8 cellular contexts compared by ENCODE assay signal in genomic region chr21:17903029-17903806, GRCh38.
DNase-seq lines count a peak whose midpoint lies in the region; ATAC-seq and TF ChIP-seq lines count a peak whose summit lies in the region.

No MANE protein-coding gene starts in this region.

- peaks cover 5% of the 10 kb centered on the region for H3K4me1 Mint-ChIP-seq in memory B cell
- H3K4me1 Mint-ChIP-seq in activated CD4-positive, alpha-beta memory T cell treated with anti-CD3 and anti-CD28 coated beads, Interleukin-2, amount 10 ng/mL, durations not matched to agents 7 days and 5 days: peaks cover 10% of the 10 kb centered on the region

- H3K9me3 Mint-ChIP-seq in memory B cell: peaks cover 9% of the 10 kb centered on the region
- H3K9me3 Mint-ChIP-seq in activated CD4-positive, alpha-beta memory T cell treated with anti-CD3 and anti-CD28 coated beads, Interleukin-2, amount 10 ng/mL, durations not matched to agents 7 days and 5 days: peaks cover 5% of the 10 kb centered on the region

- H3K9me3 ChIP-seq in cardiac muscle cell (ENCODE audit: low read depth) (no peaks in the 10 kb centered on the region), right cardiac atrium (ENCODE audit: control insufficient read depth, low read length) (no peaks in the 10 kb centered on the region), mammary epithelial cell (replicated peaks; ENCODE audit: insufficient read depth, low read length) (no peaks in the 10 kb centered on the region), aorta (ENCODE audit: control insufficient read depth, low read length) (no peaks in the 10 kb centered on the region)

- WGBS in right cardiac atrium: 57% methylated on average over 4 of the region's 4 CpGs
- WGBS in mammary epithelial cell (ENCODE audit: low coverage, missing lambda C conversion rate): 53% methylated on average over 3 of the region's 4 CpGs
- WGBS in aorta, 2 donors: 59 to 71% methylated on average over 4 of the region's 4 CpGs

- no peak overlapping the region for H3K4me2 ChIP-seq in mammary epithelial cell (ENCODE audit: insufficient read depth, low read depth, low read length)

- in situ Hi-C loops in mammary epithelial cell (cut with MboI; ENCODE audit: low sequenced_read_pairs in 2 of 2): loop anchor here (5.0 kb wide), 1 partner anchor 226 kb away; no protein-coding TSS in a partner anchor

- H3K27ac Mint-ChIP-seq in memory B cell: no peak overlapping the region
- no peak overlapping the region for H3K27ac Mint-ChIP-seq in activated CD4-positive, alpha-beta memory T cell treated with anti-CD3 and anti-CD28 coated beads, Interleukin-2, amount 10 ng/mL, durations not matched to agents 7 days and 5 days

- H3K4me1 ChIP-seq in cardiac muscle cell (ENCODE audit: low read depth): no peaks in the 10 kb centered on the region
- peaks cover 3% of the 10 kb centered on the region for H3K4me1 ChIP-seq in right cardiac atrium (ENCODE audit: control insufficient read depth, insufficient read depth, low read length)
- H3K4me1 ChIP-seq in mammary epithelial cell (ENCODE audit: insufficient read depth, low read length): peaks cover 3% of the 10 kb centered on the region
- no peaks in the 10 kb centered on the region for H3K4me1 ChIP-seq in aorta (ENCODE audit: control insufficient read depth in 1 of 2, insufficient read depth in 2 of 2, low read length in 2 of 2)

- H3K4me3 Mint-ChIP-seq in memory B cell: no peak overlapping the region
- no peak overlapping the region for H3K4me3 Mint-ChIP-seq in activated CD4-positive, alpha-beta memory T cell treated with anti-CD3 and anti-CD28 coated beads, Interleukin-2, amount 10 ng/mL, durations not matched to agents 7 days and 5 days

- H4K20me1 ChIP-seq in mammary epithelial cell (ENCODE audit: insufficient read depth, low read length): no peaks in the 10 kb centered on the region

- DNase-seq in cardiac muscle cell (ENCODE audit: low read depth in 1 of 2, low spot score in 1 of 2) (peak; percentile 17 to 60), right cardiac atrium (no peak), NCI-H345 treated with DMSO at 0.1 percent for 48 hours (lab: John Stamatoyannopoulos, UW; ENCODE audit: unreplicated experiment) (peak; percentile 73), mammary epithelial cell (no peak), memory B cell (ENCODE audit: low spot score in 2 of 2) (peak in 1 of 2 donors; percentile 41), aorta (no peak)
- no peak for DNase-seq in activated CD4-positive, alpha-beta memory T cell treated with anti-CD3 and anti-CD28 coated beads, Interleukin-2, amount 10 ng/mL, durations not matched to agents 7 days and 5 days

- dilution Hi-C loops in mammary epithelial cell (cut with HindIII; ENCODE audit: low sequenced_read_pairs): loop anchor here (25.0 kb wide), 1 partner anchor 241 kb away; no protein-coding TSS in a partner anchor

- no TSS peak for BruUV-seq in mammary epithelial cell (replicated peaks; lab: Mats Ljungman, UMichigan)

- H3K9ac ChIP-seq in mammary epithelial cell (ENCODE audit: insufficient read depth, low read length): no peak overlapping the region

- TF ChIP-seq CTCF in cardiac muscle cell (IDR thresholded peaks at IDR 0.05; ENCODE audit: low read depth, low read length) (no peak), mammary epithelial cell (conservative IDR thresholded peaks at IDR 0.05 in 1 of 2, IDR thresholded peaks at IDR 0.05 in 1 of 2; ENCODE audit: extremely low read depth in 1 of 2, insufficient read depth in 1 of 2, low read depth in 1 of 2, low read length in 2 of 2) (peak in 1 of 2 donors; percentile 25)

- H2AFZ ChIP-seq in mammary epithelial cell (ENCODE audit: low read depth, low read length): peak overlapping the region; percentile 61

- H3K4me3 ChIP-seq in cardiac muscle cell: no peak overlapping the region
- no peak overlapping the region for H3K4me3 ChIP-seq in right cardiac atrium (ENCODE audit: low read length)
- H3K4me3 ChIP-seq in mammary epithelial cell (replicated peaks in 1 of 3; ENCODE audit: insufficient read depth in 1 of 3, low read depth in 2 of 3, low read length in 3 of 3): no peak overlapping the region
- H3K4me3 ChIP-seq in aorta (ENCODE audit: low read length in 2 of 2): no peak overlapping the region

- ATAC-seq in right cardiac atrium: no peak
- ATAC-seq in memory B cell (ENCODE audit: low read depth): peak; percentile 58
- no peak for ATAC-seq in aorta (ENCODE audit: low FRiP score)
- ATAC-seq in HG03095 (IDR thresholded peaks at IDR 0.05; ENCODE audit: unreplicated experiment): no peak

- H3K27me3 ChIP-seq in cardiac muscle cell (no peaks in the 10 kb centered on the region), right cardiac atrium (ENCODE audit: control insufficient read depth, insufficient read depth) (no peaks in the 10 kb centered on the region), mammary epithelial cell (ENCODE audit: insufficient read depth, low read length) (no peaks in the 10 kb centered on the region), aorta (ENCODE audit: control insufficient read depth in 1 of 2, insufficient read depth in 2 of 2, low read length in 1 of 2) (no peaks in the 10 kb centered on the region)

- POLR2A ChIA-PET in activated CD4-positive, alpha-beta memory T cell treated with anti-CD3 and anti-CD28 coated beads, Interleukin-2, amount 10 ng/mL, durations not matched to agents 7 days and 5 days (lab: Charles Lee): no interaction called here

- intact Hi-C loops in right cardiac atrium (cut with DNase I) (loop anchor here in 3 of 4 donors (2.0 to 5.0 kb wide), 2 partner anchors 224 to 226 kb away; no protein-coding TSS in a partner anchor), mammary epithelial cell (cut with micrococcal nuclease) (loop anchor here (1.0 to 5.0 kb wide), 4 partner anchors 22 to 291 kb away; partner anchors contain the start of genes BTG3 and C21orf91), aorta (cut with DNase I) (loop anchor here (5.0 to 10.0 kb wide), 2 partner anchors 88 to 226 kb away; partner anchors contain the start of gene C21orf91 (in 1 of the 2))

- no peaks in the 10 kb centered on the region for H3K79me2 ChIP-seq in mammary epithelial cell (ENCODE audit: insufficient read depth, low read length)

- H3K27me3 Mint-ChIP-seq in memory B cell: peaks cover under 1% of the 10 kb centered on the region
- no peaks in the 10 kb centered on the region for H3K27me3 Mint-ChIP-seq in activated CD4-positive, alpha-beta memory T cell treated with anti-CD3 and anti-CD28 coated beads, Interleukin-2, amount 10 ng/mL, durations not matched to agents 7 days and 5 days

- peaks cover 17% of the 10 kb centered on the region for H3K36me3 Mint-ChIP-seq in memory B cell
- H3K36me3 Mint-ChIP-seq in activated CD4-positive, alpha-beta memory T cell treated with anti-CD3 and anti-CD28 coated beads, Interleukin-2, amount 10 ng/mL, durations not matched to agents 7 days and 5 days (ENCODE audit: low read depth): peaks cover 7% of the 10 kb centered on the region

- CTCF ChIA-PET in mammary epithelial cell (lab: Charles Lee; ENCODE audit: low non-redundant PET): no interaction called here
- CTCF ChIA-PET in activated CD4-positive, alpha-beta memory T cell treated with anti-CD3 and anti-CD28 coated beads, Interleukin-2, amount 10 ng/mL, durations not matched to agents 7 days and 5 days (lab: Charles Lee): interaction anchor here (0.8 to 2.2 kb wide), 6 partner anchors 22 to 231 kb away, joined by 3 to 9 read pairs (median 3); no protein-coding TSS in a partner anchor

- H3K36me3 ChIP-seq in cardiac muscle cell: no peaks in the 10 kb centered on the region
- H3K36me3 ChIP-seq in mammary epithelial cell (ENCODE audit: insufficient read depth, low read length): no peaks in the 10 kb centered on the region
- no peaks in the 10 kb centered on the region for H3K36me3 ChIP-seq in aorta (ENCODE audit: control insufficient read depth in 1 of 2, insufficient read depth in 2 of 2, low read length in 1 of 2)

- no peak overlapping the region for H3K27ac ChIP-seq in cardiac muscle cell
- no peak overlapping the region for H3K27ac ChIP-seq in right cardiac atrium (ENCODE audit: low read length)
- H3K27ac ChIP-seq in mammary epithelial cell (ENCODE audit: insufficient read depth, low read depth, low read length): no peak overlapping the region
- no peak overlapping the region for H3K27ac ChIP-seq in aorta (ENCODE audit: low read depth in 1 of 2, low read length in 2 of 2)

Comparison
In these comparisons a context has a peak if more than half of its experiments do, and no peak if none do; other contexts are left out.
1. DNase-seq: peak in cardiac muscle cell (2 of 2) and NCI-H345 treated with DMSO at 0.1 percent for 48 hours (single experiment); none in right cardiac atrium (0 of 3), mammary epithelial cell (single experiment), aorta (0 of 2) and activated CD4-positive, alpha-beta memory T cell treated with anti-CD3 and anti-CD28 coated beads, Interleukin-2, amount 10 ng/mL, durations not matched to agents 7 days and 5 days (single experiment).